Comparison of ENCODE assay signal across 1 cellular context in genomic region chr7:2106920-2107319, GRCh38.
TF ChIP-seq lines count a peak whose summit lies in the region.

No MANE protein-coding gene starts in this region.

TF ChIP-seq in HCT116, 20 proteins besides CTCF, POLR2A, EP300 and RAD21 (continued from another document):
- TF ChIP-seq ZBTB33 (IDR thresholded peaks at IDR 0.05; ENCODE audit: extremely low read depth, insufficient replicate concordance, low read length) (no peak), MAX (IDR thresholded peaks at IDR 0.05) (no peak), EZH2phosphoT487 (IDR thresholded peaks at IDR 0.05; ENCODE audit: borderline replicate concordance) (no peak), JUND (IDR thresholded peaks at IDR 0.05) (no peak), SRF (IDR thresholded peaks at IDR 0.05; ENCODE audit: low read depth) (no peak), CBX3 (IDR thresholded peaks at IDR 0.05; ENCODE audit: low read depth) (no peak), EGR1 (IDR thresholded peaks at IDR 0.05; ENCODE audit: low read depth) (no peak), ZNF274 (IDR thresholded peaks at IDR 0.05; ENCODE audit: low read depth, low read length) (no peak)
